29 cellular contexts compared by ENCODE assay signal in the genomic region with DNA sequence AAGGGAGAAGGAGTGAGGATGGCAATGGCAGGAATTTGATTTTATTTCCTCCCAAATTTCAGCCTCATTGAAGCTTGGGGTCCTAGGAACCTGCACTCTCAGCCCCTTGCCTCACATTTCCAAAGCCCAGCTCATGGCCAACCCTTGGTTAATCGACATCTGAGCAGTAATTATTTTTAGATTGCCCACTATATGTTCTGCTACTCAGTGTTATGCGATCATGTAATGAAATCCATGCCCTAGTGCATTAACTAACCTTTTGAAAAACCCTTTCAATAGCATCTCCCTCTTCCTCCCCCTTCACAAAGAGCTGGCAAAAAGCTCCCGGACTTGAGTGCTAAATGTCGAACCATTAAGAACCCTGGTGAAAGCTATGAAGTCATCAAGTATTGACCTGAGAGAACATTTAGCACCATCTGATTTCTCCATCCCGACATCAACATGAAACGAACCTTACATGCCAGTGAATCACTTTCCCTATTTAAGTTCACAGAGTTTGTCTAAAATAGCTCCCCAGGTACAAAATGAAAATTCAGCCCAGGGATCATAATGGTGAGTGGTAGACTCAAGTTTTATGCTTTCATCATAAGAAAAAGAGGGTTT.
"Had no signal": no experiment of that assay in that cellular context is flagged by ENCODE, and none has a peak within 500 bp of the region (broad histone marks: within the 10 kb centered on the region; RNA-seq: fewer than 3 reads in every experiment).

No MANE protein-coding gene starts in this region.

- H3K36me3 ChIP-seq: esophagus muscularis mucosa, gastroesophageal sphincter, WERI-Rb-1 had no signal

- H3K27me3 ChIP-seq: body of pancreas, esophagus muscularis mucosa, foreskin keratinocyte, gastroesophageal sphincter had no signal

- ATAC-seq: activated CD4-positive, CD25-positive, alpha-beta regulatory T cell treated with anti-CD3 and anti-CD28 coated beads, Interleukin-2, amount 50 U/mL, for 24 hours; activated CD8-positive, alpha-beta T cell treated with anti-CD3 and anti-CD28 coated beads for 36 hours; activated T-cell treated with anti-CD3 and anti-CD28 coated beads, Interleukin-2, amount 50 U/mL, for 4 hours; activated T-helper 17 cell treated with anti-CD3 and anti-CD28 coated beads, Interleukin-2, amount 50 U/mL, for 72 hours; body of pancreas; effector memory CD8-positive, alpha-beta T cell; foreskin keratinocyte; gastroesophageal sphincter; T-helper 17 cell had no signal

- H3K27ac ChIP-seq: body of pancreas, esophagus muscularis mucosa, foreskin keratinocyte, gastroesophageal sphincter, WERI-Rb-1 had no signal

- H3K9me3 ChIP-seq: body of pancreas, esophagus muscularis mucosa, gastroesophageal sphincter had no signal

- H3K4me1 ChIP-seq: body of pancreas, esophagus muscularis mucosa, foreskin keratinocyte, gastroesophageal sphincter had no signal

- DNase-seq: activated B cell treated with CpG ODN at 0.5 μM for 24 hours; activated CD4-positive, alpha-beta T cell treated with anti-CD3 and anti-CD28 coated beads for 48 hours; activated CD4-positive, alpha-beta T cell treated with anti-CD3 and anti-CD28 coated beads, Interleukin-2, amount 50 U/mL, for 1 hour; activated CD4-positive, alpha-beta T cell treated with anti-CD3 and anti-CD28 coated beads, Interleukin-2, amount 50 U/mL, for 48 hours; activated CD8-positive, alpha-beta memory T cell treated with anti-CD3 and anti-CD28 coated beads for 24 hours; activated CD8-positive, alpha-beta T cell treated with anti-CD3 and anti-CD28 coated beads for 36 hours; activated effector memory CD4-positive, alpha-beta T cell treated with Interleukin-2 at 50 U/mL for 16 hours; activated gamma-delta T cell treated with Interleukin-2 at 50 U/mL for 16 hours; activated naive CD4-positive, alpha-beta T cell treated with anti-CD3 and anti-CD28 coated beads, Interleukin-2, amount 50 U/mL, for 16 hours; activated naive CD4-positive, alpha-beta T cell treated with Interleukin-2 at 50 U/mL for 16 hours; activated T-cell treated with anti-CD3 and anti-CD28 coated beads, Interleukin-2, amount 50 U/mL, for 4 hours; amniotic stem cell; anterior cingulate cortex; body of pancreas; caudate nucleus; cortex of kidney; dermis blood vessel endothelial cell; effector CD4-positive, alpha-beta T cell; effector memory CD8-positive, alpha-beta T cell; erythroblast; foreskin keratinocyte; T-helper 1 cell; T-helper 17 cell; T1000; WERI-Rb-1 had no signal

- H3K4me3 ChIP-seq: body of pancreas, esophagus muscularis mucosa, gastroesophageal sphincter had no signal
